In genomic region chr15:99732711-99733267, GRCh38 we compare ENCODE assay signal across 8 cellular contexts. TPM values are rescaled to one million over a fixed set of nuclear protein-coding genes. Genes with fewer than 3 reads are reported as not detected.
DNase-seq lines count a peak whose midpoint lies in the region; ATAC-seq and TF ChIP-seq lines count a peak whose summit lies in the region.

No MANE protein-coding gene starts in this region.

- peak; percentile 25 for ATAC-seq in HG02588 (IDR thresholded peaks at IDR 0.05; ENCODE audit: unreplicated experiment)
- peak; percentile 5 for ATAC-seq in aorta (ENCODE audit: low FRiP score)

- H2AFZ ChIP-seq in OCI-LY1 (ENCODE audit: low read length) = peak overlapping the region; percentile 5; the same call in 1 of the 2 replicates

- H3K36me3 ChIP-seq in OCI-LY1 (ENCODE audit: insufficient read depth, low read length) = no peaks in the 10 kb centered on the region; the same call in 1 of the 2 replicates
- peaks cover 19% of the 10 kb centered on the region for H3K36me3 ChIP-seq in effector memory CD4-positive, alpha-beta T cell (ENCODE audit: control insufficient read depth, insufficient read depth, low read length)
- peaks cover 5 to 15% of the 10 kb centered on the region in 2 donors for H3K36me3 ChIP-seq in mucosa of rectum (ENCODE audit: control insufficient read depth in 2 of 2, insufficient read depth in 2 of 2, low read length in 2 of 2)
- peaks cover 0 to 5% of the 10 kb centered on the region in 2 donors for H3K36me3 ChIP-seq in aorta (ENCODE audit: control insufficient read depth in 1 of 2, insufficient read depth in 2 of 2, low read length in 1 of 2)

- DNase-seq in NCI-H748 (lab: John Stamatoyannopoulos, UW; ENCODE audit: unreplicated experiment) = peak; percentile 49
- DNase-seq in NCI-H748 treated with DMSO at 0.1 percent for 48 hours (lab: John Stamatoyannopoulos, UW) = no peak
- DNase-seq in effector memory CD4-positive, alpha-beta T cell = no peak
- peak; percentile 65 to 84 for DNase-seq in aorta
- no peak for DNase-seq in hepatic stellate cell (ENCODE audit: low spot score)

- no peaks in the 10 kb centered on the region for H3K79me2 ChIP-seq in OCI-LY1 (ENCODE audit: insufficient read depth, low read length)

- H3K9me3 ChIP-seq in OCI-LY1 (ENCODE audit: low read length) (no peaks in the 10 kb centered on the region), mucosa of rectum (ENCODE audit: control insufficient read depth in 2 of 2, low read length in 2 of 2) (no peaks in the 10 kb centered on the region), aorta (ENCODE audit: control insufficient read depth, low read length) (no peaks in the 10 kb centered on the region)
- no peaks in the 10 kb centered on the region for H3K9me3 ChIP-seq in effector memory CD4-positive, alpha-beta T cell (ENCODE audit: control insufficient read depth, low read length)

- peak overlapping the region; percentile 71 for H3K4me3 ChIP-seq in OCI-LY1 (ENCODE audit: low read depth, low read length, poor library complexity, severe bottlenecking)
- H3K4me3 ChIP-seq in effector memory CD4-positive, alpha-beta T cell (ENCODE audit: insufficient read depth, low read depth, low read length, poor library complexity, severe bottlenecking) = peak overlapping the region; percentile 83
- H3K4me3 ChIP-seq in mucosa of rectum (ENCODE audit: low read length in 2 of 2) = peak overlapping the region; percentile 71 to 83
- peak overlapping the region; percentile 88 to 92 for H3K4me3 ChIP-seq in aorta (ENCODE audit: low read length in 2 of 2)

- no peak for TF ChIP-seq CTCF in OCI-LY1 (IDR thresholded peaks at IDR 0.05; ENCODE audit: low read length)

- no peaks in the 10 kb centered on the region for H3K27me3 ChIP-seq in OCI-LY1 (ENCODE audit: insufficient read depth, low read length)
- no peaks in the 10 kb centered on the region for H3K27me3 ChIP-seq in effector memory CD4-positive, alpha-beta T cell (replicated peaks; ENCODE audit: control insufficient read depth, insufficient read depth, low read length, poor library complexity, severe bottlenecking)
- H3K27me3 ChIP-seq in mucosa of rectum (ENCODE audit: control insufficient read depth in 2 of 2, insufficient read depth in 2 of 2, low read length in 2 of 2) = no peaks in the 10 kb centered on the region
- H3K27me3 ChIP-seq in aorta (ENCODE audit: control insufficient read depth in 1 of 2, insufficient read depth in 2 of 2, low read length in 1 of 2) = no peaks in the 10 kb centered on the region

- H3K27ac ChIP-seq in OCI-LY1 (ENCODE audit: low read depth, low read length, poor library complexity, severe bottlenecking) (no peak overlapping the region), mucosa of rectum (ENCODE audit: low read depth in 2 of 2, low read length in 2 of 2) (peak overlapping the region; percentile 62 to 73), aorta (ENCODE audit: low read depth in 1 of 2, low read length in 2 of 2) (peak overlapping the region in 1 of 2 donors; percentile 71)
- H3K27ac ChIP-seq in effector memory CD4-positive, alpha-beta T cell (ENCODE audit: insufficient read depth, low read length, poor library complexity, severe bottlenecking) = peak overlapping the region; percentile 47

- H3K9ac ChIP-seq in OCI-LY1 (ENCODE audit: low read length) = peak overlapping the region; percentile 70
- H3K9ac ChIP-seq in mucosa of rectum (ENCODE audit: low read depth in 1 of 2, low read length in 2 of 2) = peak overlapping the region; percentile 54 to 86

- H3F3A ChIP-seq in OCI-LY1 (ENCODE audit: insufficient read depth, low read length) = no peaks in the 10 kb centered on the region

- WGBS in aorta, 2 donors = 1% methylated on average over 44 to 49 of the region's 49 CpGs

- peak overlapping the region; percentile 86 for H3K4me2 ChIP-seq in OCI-LY1 (ENCODE audit: low read length)

- H3K4me1 ChIP-seq in OCI-LY1 (ENCODE audit: insufficient read depth, low read length, severe bottlenecking) = peaks cover 12% of the 10 kb centered on the region
- peaks cover 10% of the 10 kb centered on the region for H3K4me1 ChIP-seq in effector memory CD4-positive, alpha-beta T cell (ENCODE audit: control insufficient read depth, insufficient read depth, low read length, poor library complexity, severe bottlenecking)
- H3K4me1 ChIP-seq in mucosa of rectum (ENCODE audit: control insufficient read depth in 2 of 2, insufficient read depth in 2 of 2, low read length in 2 of 2) = peaks cover 0 to 5% of the 10 kb centered on the region in 2 donors
- H3K4me1 ChIP-seq in aorta (ENCODE audit: control insufficient read depth in 1 of 2, insufficient read depth in 2 of 2, low read length in 2 of 2) = no peaks in the 10 kb centered on the region

- intact Hi-C loops in aorta (cut with DNase I) = loop anchor here in 1 of 2 donors (5.0 to 10.0 kb wide), 2 partner anchors 460 to 628 kb away; partner anchors contain the start of gene SYNM

- H4K20me1 ChIP-seq in OCI-LY1 (ENCODE audit: insufficient read depth, low read length) = no peaks in the 10 kb centered on the region; the same call in 1 of the 2 replicates

- no peaks in the 10 kb centered on the region for H3K9me2 ChIP-seq in OCI-LY1 (ENCODE audit: low read depth, low read length)

RNA-seq across cellular contexts. Expression of gene LYSMD4, which starts 0.4 kb away (rescaled TPM):
- 10 to 100 TPM in 1 of 2 donors, 1 to 10 TPM in 1; 7.7 to 14.3 TPM for total RNA-seq in aorta
- polyA plus RNA-seq in aorta = 10 to 100 TPM in 1 of 2 donors, 1 to 10 TPM in 1; 1.9 to 12.4 TPM

Comparison
In these comparisons a context has a peak if more than half of its experiments do, and no peak if none do; other contexts are left out.
1. DNase-seq: peak in NCI-H748 (single experiment) and aorta (2 of 2); none in NCI-H748 treated with DMSO at 0.1 percent for 48 hours (single experiment), effector memory CD4-positive, alpha-beta T cell (0 of 3) and hepatic stellate cell (single experiment).
2. Peak in every context shown above with its lines, with median percentiles within 50 percentile points of each other: H3K4me3 ChIP-seq.